Comparison of ENCODE assay signal across 7 cellular contexts in genomic region chr3:71784914-71785593, GRCh38. TPM values are rescaled to one million over a fixed set of nuclear protein-coding genes. Genes with fewer than 3 reads are reported as not detected.
DNase-seq lines count a peak whose midpoint lies in the region; ATAC-seq and TF ChIP-seq lines count a peak whose summit lies in the region.

Gene PROK2 (minus strand): TSS chr3:71785148. CDS start chr3:71785052, 96 bp downstream.

- TF ChIP-seq POLR2A in esophagus squamous epithelium (IDR thresholded peaks at IDR 0.05): no peak

- ATAC-seq in GM19452 (IDR thresholded peaks at IDR 0.05; ENCODE audit: unreplicated experiment) (no peak), HG02571 (IDR thresholded peaks at IDR 0.05; ENCODE audit: unreplicated experiment) (no peak)

- WGBS in esophagus squamous epithelium, 2 donors: 1% methylated on average over 11 to 14 of the region's 94 CpGs

- H3K4me1 ChIP-seq in HUES48 (ENCODE audit: control insufficient read depth, insufficient read depth, low read length): peaks cover 44% of the 10 kb centered on the region
- H3K4me1 ChIP-seq in esophagus squamous epithelium: peaks cover 10 to 21% (median 14%) of the 10 kb centered on the region in 3 donors

- DNase-seq in activated CD4-positive, alpha-beta T cell treated with anti-CD3 and anti-CD28 coated beads, Interleukin-2, amount 50 U/mL, for 4 hours: peak; percentile 11 to 17
- DNase-seq in esophagus squamous epithelium (lab: John Stamatoyannopoulos, UW) (no peak), skeletal muscle cell (ENCODE audit: low read depth) (no peak)
- DNase-seq in effector CD8-positive, alpha-beta T cell (lab: John Stamatoyannopoulos, UW): no peak

- H3K9ac ChIP-seq in HUES48 (ENCODE audit: low read depth, low read length): peak within 1 kb of the TSS; percentile 13; the same call in 1 of the 2 replicates

- H3K4me3 ChIP-seq in HUES48 (ENCODE audit: low read depth, low read length): peak within 1 kb of the TSS; percentile 61
- H3K4me3 ChIP-seq in esophagus squamous epithelium: peak within 1 kb of the TSS; percentile 24 to 67 (median 36)
- H3K4me3 ChIP-seq in skeletal muscle cell (ENCODE audit: low read depth, low read length): peak within 1 kb of the TSS; percentile 27

- H3K27ac ChIP-seq in HUES48 (ENCODE audit: low read depth, low read length) (no peak within 1 kb of the TSS), esophagus squamous epithelium (no peak within 1 kb of the TSS)

- no peak for TF ChIP-seq CTCF in esophagus squamous epithelium (IDR thresholded peaks at IDR 0.05)

- no peaks in the 10 kb centered on the region for H3K9me3 ChIP-seq in HUES48 (ENCODE audit: control insufficient read depth, insufficient read depth, low read length)
- no peaks in the 10 kb centered on the region for H3K9me3 ChIP-seq in esophagus squamous epithelium

- H3K36me3 ChIP-seq in HUES48 (ENCODE audit: control insufficient read depth, insufficient read depth, low read length): no peaks in the 10 kb centered on the region
- no peaks in the 10 kb centered on the region for H3K36me3 ChIP-seq in esophagus squamous epithelium

- H3K27me3 ChIP-seq in HUES48 (ENCODE audit: control insufficient read depth, insufficient read depth, low read length) (peaks cover 69% of the 10 kb centered on the region), esophagus squamous epithelium (peaks cover 11 to 83% (median 25%) of the 10 kb centered on the region in 4 donors)

- intact Hi-C loops in esophagus squamous epithelium (cut with DNase I): no loop called here

RNA-seq across cellular contexts. Expression of gene PROK2, which starts in this region (rescaled TPM):
- under 1 TPM in 2 of 4 donors, not detected in 2; 0.62 to 0.83 TPM for total RNA-seq in esophagus squamous epithelium

Comparison
In these comparisons a context has a peak if more than half of its experiments do, and no peak if none do; other contexts are left out.
1. DNase-seq: peak in activated CD4-positive, alpha-beta T cell treated with anti-CD3 and anti-CD28 coated beads, Interleukin-2, amount 50 U/mL, for 4 hours (2 of 2); none in esophagus squamous epithelium (single experiment), skeletal muscle cell (single experiment) and effector CD8-positive, alpha-beta T cell (single experiment).
2. Peak in every context shown above with its lines, with median percentiles within 50 percentile points of each other: H3K4me3 ChIP-seq.